In the genomic region with DNA sequence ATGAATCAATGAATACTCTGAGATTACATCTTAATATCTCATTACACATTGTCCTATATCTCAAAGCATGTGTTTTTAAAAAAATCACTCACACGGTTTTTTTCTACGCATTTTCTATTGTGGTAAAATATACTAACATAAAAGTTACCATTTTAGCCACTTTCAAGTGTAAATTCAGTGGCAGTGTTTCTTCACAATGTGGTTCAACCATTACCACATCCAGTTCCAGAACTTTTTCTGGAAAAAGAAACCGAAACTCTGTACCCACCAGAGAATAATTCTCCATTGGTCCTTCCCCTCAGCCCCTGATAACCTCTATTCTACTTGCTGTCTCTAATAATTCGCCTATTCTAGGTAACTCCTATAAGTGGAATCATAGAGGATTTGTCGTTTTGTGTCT, we compare ENCODE assay signal across 1 cellular context.
TF ChIP-seq lines count a peak whose summit lies in the region.

No MANE protein-coding gene starts in this region.

TF ChIP-seq in HepG2, 621 proteins besides CTCF, POLR2A, EP300 and RAD21:
- TF ChIP-seq ZNF367 (CRISPR knock-in tag; IDR thresholded peaks at IDR 0.05; ENCODE audit: borderline replicate concordance), result no peak
- TF ChIP-seq MZF1 (CRISPR knock-in tag; IDR thresholded peaks at IDR 0.05; ENCODE audit: borderline replicate concordance), result no peak
- TF ChIP-seq THAP11 (CRISPR knock-in tag; IDR thresholded peaks at IDR 0.05), result no peak
- TF ChIP-seq HDAC1 (CRISPR knock-in tag; IDR thresholded peaks at IDR 0.05), result no peak
- no peak for TF ChIP-seq NFIC (IDR thresholded peaks at IDR 0.05; ENCODE audit: low read length)
- TF ChIP-seq, protein P1, sequence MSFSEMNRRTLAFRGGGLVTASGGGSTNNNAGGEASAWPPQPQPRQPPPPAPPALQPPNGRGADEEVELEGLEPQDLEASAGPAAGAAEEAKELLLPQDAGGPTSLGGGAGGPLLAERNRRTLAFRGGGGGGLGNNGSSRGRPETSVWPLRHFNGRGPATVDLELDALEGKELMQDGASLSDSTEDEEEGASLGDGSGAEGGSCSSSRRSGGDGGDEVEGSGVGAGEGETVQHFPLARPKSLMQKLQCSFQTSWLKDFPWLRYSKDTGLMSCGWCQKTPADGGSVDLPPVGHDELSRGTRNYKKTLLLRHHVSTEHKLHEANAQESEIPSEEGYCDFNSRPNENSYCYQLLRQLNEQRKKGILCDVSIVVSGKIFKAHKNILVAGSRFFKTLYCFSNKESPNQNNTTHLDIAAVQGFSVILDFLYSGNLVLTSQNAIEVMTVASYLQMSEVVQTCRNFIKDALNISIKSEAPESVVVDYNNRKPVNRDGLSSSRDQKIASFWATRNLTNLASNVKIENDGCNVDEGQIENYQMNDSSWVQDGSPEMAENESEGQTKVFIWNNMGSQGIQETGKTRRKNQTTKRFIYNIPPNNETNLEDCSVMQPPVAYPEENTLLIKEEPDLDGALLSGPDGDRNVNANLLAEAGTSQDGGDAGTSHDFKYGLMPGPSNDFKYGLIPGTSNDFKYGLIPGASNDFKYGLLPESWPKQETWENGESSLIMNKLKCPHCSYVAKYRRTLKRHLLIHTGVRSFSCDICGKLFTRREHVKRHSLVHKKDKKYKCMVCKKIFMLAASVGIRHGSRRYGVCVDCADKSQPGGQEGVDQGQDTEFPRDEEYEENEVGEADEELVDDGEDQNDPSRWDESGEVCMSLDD (CRISPR knock-in tag; IDR thresholded peaks at IDR 0.05; ENCODE audit: borderline replicate concordance), result no peak
- TF ChIP-seq, protein P2, sequence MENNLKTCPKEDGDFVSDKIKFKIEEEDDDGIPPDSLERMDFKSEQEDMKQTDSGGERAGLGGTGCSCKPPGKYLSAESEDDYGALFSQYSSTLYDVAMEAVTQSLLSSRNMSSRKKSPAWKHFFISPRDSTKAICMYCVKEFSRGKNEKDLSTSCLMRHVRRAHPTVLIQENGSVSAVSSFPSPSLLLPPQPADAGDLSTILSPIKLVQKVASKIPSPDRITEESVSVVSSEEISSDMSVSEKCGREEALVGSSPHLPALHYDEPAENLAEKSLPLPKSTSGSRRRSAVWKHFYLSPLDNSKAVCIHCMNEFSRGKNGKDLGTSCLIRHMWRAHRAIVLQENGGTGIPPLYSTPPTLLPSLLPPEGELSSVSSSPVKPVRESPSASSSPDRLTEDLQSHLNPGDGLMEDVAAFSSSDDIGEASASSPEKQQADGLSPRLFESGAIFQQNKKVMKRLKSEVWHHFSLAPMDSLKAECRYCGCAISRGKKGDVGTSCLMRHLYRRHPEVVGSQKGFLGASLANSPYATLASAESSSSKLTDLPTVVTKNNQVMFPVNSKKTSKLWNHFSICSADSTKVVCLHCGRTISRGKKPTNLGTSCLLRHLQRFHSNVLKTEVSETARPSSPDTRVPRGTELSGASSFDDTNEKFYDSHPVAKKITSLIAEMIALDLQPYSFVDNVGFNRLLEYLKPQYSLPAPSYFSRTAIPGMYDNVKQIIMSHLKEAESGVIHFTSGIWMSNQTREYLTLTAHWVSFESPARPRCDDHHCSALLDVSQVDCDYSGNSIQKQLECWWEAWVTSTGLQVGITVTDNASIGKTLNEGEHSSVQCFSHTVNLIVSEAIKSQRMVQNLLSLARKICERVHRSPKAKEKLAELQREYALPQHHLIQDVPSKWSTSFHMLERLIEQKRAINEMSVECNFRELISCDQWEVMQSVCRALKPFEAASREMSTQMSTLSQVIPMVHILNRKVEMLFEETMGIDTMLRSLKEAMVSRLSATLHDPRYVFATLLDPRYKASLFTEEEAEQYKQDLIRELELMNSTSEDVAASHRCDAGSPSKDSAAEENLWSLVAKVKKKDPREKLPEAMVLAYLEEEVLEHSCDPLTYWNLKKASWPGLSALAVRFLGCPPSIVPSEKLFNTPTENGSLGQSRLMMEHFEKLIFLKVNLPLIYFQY (CRISPR knock-in tag; IDR thresholded peaks at IDR 0.05; ENCODE audit: borderline replicate concordance), result no peak
- no peak for TF ChIP-seq TBX2 (CRISPR knock-in tag; IDR thresholded peaks at IDR 0.05; ENCODE audit: borderline replicate concordance)
- TF ChIP-seq, protein P3, sequence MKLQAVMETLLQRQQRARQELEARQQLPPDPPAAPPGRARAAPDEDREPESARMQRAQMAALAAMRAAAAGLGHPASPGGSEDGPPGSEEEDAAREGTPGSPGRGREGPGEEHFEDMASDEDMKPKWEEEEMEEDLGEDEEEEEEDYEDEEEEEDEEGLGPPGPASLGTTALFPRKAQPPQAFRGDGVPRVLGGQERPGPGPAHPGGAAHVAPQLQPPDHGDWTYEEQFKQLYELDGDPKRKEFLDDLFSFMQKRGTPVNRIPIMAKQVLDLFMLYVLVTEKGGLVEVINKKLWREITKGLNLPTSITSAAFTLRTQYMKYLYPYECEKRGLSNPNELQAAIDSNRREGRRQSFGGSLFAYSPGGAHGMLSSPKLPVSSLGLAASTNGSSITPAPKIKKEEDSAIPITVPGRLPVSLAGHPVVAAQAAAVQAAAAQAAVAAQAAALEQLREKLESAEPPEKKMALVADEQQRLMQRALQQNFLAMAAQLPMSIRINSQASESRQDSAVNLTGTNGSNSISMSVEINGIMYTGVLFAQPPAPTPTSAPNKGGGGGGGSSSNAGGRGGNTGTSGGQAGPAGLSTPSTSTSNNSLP (IDR thresholded peaks at IDR 0.05; ENCODE audit: low read depth, low read length), result no peak
- TF ChIP-seq XBP1 (CRISPR knock-in tag; IDR thresholded peaks at IDR 0.05), result no peak
- TF ChIP-seq, protein P4, sequence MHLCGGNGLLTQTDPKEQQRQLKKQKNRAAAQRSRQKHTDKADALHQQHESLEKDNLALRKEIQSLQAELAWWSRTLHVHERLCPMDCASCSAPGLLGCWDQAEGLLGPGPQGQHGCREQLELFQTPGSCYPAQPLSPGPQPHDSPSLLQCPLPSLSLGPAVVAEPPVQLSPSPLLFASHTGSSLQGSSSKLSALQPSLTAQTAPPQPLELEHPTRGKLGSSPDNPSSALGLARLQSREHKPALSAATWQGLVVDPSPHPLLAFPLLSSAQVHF (CRISPR knock-in tag; IDR thresholded peaks at IDR 0.05), result no peak
- no peak for TF ChIP-seq TBL1XR1 (IDR thresholded peaks at IDR 0.05; ENCODE audit: borderline replicate concordance, low read length, partially characterized antibody)
